ENCODE assay signal across 13 cellular contexts in genomic region chr9:35537898-35538297, GRCh38. TPM values are rescaled to one million over a fixed set of nuclear protein-coding genes. Genes with fewer than 3 reads are reported as not detected.
A peak's percentile ranks its signal among the peaks of the same experiment; 100 is the strongest.
DNase-seq lines count a peak whose midpoint lies in the region; ATAC-seq and TF ChIP-seq lines count a peak whose summit lies in the region.
"Had no signal": no experiment of that assay in that cellular context is flagged by ENCODE, and none has a peak within 500 bp of the region (broad histone marks: within the 10 kb centered on the region; RNA-seq: fewer than 3 reads in every experiment).

No MANE protein-coding gene starts in this region.

- H3K9ac ChIP-seq in GM23248 (peak overlapping the region; percentile 76), iPS-20b (ENCODE audit: low read depth, low read length) (peak overlapping the region; percentile 69; the same call in 1 of the 2 replicates)

- no peaks in the 10 kb centered on the region for H3K9me2 ChIP-seq in GM23248 (ENCODE audit: insufficient read depth)

- peak; percentile 14 to 44 (median 25) for ATAC-seq in psoas muscle

- H3K79me2 ChIP-seq in GM23248 (ENCODE audit: insufficient read depth), result peaks cover 100% of the 10 kb centered on the region

- peaks cover 5% of the 10 kb centered on the region; the same call in 1 of the 2 replicates for H3K36me3 ChIP-seq in GM23248 (ENCODE audit: low read depth)
- no peaks in the 10 kb centered on the region for H3K36me3 ChIP-seq in iPS-20b (ENCODE audit: insufficient read depth, low read depth, low read length)
- peaks cover 0 to under 1% of the 10 kb centered on the region in 2 donors for H3K36me3 ChIP-seq in psoas muscle (ENCODE audit: insufficient read depth in 1 of 2, low read depth in 1 of 2)
- H3K36me3 ChIP-seq: BE2C had no signal

- peak overlapping the region; percentile 70 for H3K4me3 ChIP-seq in GM23248
- H3K4me3 ChIP-seq in coronary artery, result peak overlapping the region; percentile 71
- H3K4me3 ChIP-seq in iPS-20b (ENCODE audit: low read length), result no peak overlapping the region
- H3K4me3 ChIP-seq in psoas muscle, result peak overlapping the region; percentile 48

- DNase-seq in GM23248 (no peak), coronary artery (ENCODE audit: low spot score) (no peak), psoas muscle (no peak), mucosa of gallbladder (ENCODE audit: low spot score) (no peak), NCI-H345 (lab: John Stamatoyannopoulos, UW) (no peak), NCI-H2196 (lab: John Stamatoyannopoulos, UW; ENCODE audit: unreplicated experiment) (no peak)
- DNase-seq in stimulated activated naive CD4-positive, alpha-beta T cell (lab: John Stamatoyannopoulos, UW), result no peak
- DNase-seq: cortex of kidney, KG1, NCI-H526, T-helper 2 cell had no signal

- H3K27ac ChIP-seq in GM23248 (peak overlapping the region; percentile 81), coronary artery (peak overlapping the region; percentile 90 to 95), iPS-20b (ENCODE audit: low read length) (no peak overlapping the region), psoas muscle (peak overlapping the region; percentile 77)

- no peaks in the 10 kb centered on the region for H4K20me1 ChIP-seq in GM23248 (ENCODE audit: insufficient read depth)

- H3K27me3 ChIP-seq in GM23248 (replicated peaks; ENCODE audit: insufficient read depth) (no peaks in the 10 kb centered on the region), iPS-20b (ENCODE audit: insufficient read depth, low read length) (no peaks in the 10 kb centered on the region), psoas muscle (ENCODE audit: insufficient read depth in 3 of 3, low read length in 2 of 3) (no peaks in the 10 kb centered on the region)
- H3K27me3 ChIP-seq: BE2C had no signal

- in situ Hi-C loops in GM23248 (cut with MboI), result no loop called here

- TF ChIP-seq CTCF in coronary artery (IDR thresholded peaks at IDR 0.05), result no peak
- TF ChIP-seq CTCF in psoas muscle (IDR thresholded peaks at IDR 0.05), result no peak

- peaks cover 66% of the 10 kb centered on the region for H3F3A ChIP-seq in GM23248 (ENCODE audit: insufficient read depth)

- peak overlapping the region; percentile 74 for H3K4me2 ChIP-seq in GM23248 (ENCODE audit: unreplicated experiment)

- 3 to 25% methylated on average over 3 of the region's 3 CpGs for WGBS in GM23248 (ENCODE audit: low coverage in 1 of 2, low lambda C conversion rate in 2 of 2, missing lambda C conversion rate in 2 of 2), 2 experiments
- WGBS in psoas muscle, 3 donors, result 35 to 50% (median 44%) methylated on average over 3 of the region's 3 CpGs

- intact Hi-C loops in psoas muscle (cut with DNase I), result no loop called here

- H3K9me3 ChIP-seq in GM23248 (ENCODE audit: low read depth) (no peaks in the 10 kb centered on the region), iPS-20b (ENCODE audit: insufficient read depth, low read depth, low read length) (no peaks in the 10 kb centered on the region), psoas muscle (no peaks in the 10 kb centered on the region)
- H3K9me3 ChIP-seq: BE2C had no signal

- H2AFZ ChIP-seq in GM23248, result no peak overlapping the region

- peaks cover 64% of the 10 kb centered on the region for H3K4me1 ChIP-seq in GM23248 (ENCODE audit: insufficient read depth)
- H3K4me1 ChIP-seq in iPS-20b (ENCODE audit: insufficient read depth, low read length), result peaks cover 15% of the 10 kb centered on the region
- H3K4me1 ChIP-seq in psoas muscle, result peaks cover 59% of the 10 kb centered on the region

RNA-seq across cellular contexts. Expression of gene RUSC2, which starts 48.0 kb away (rescaled TPM):
- 74.0 and 78.4 TPM in 2 replicates for total RNA-seq in GM23248 (2014; rRNA removed; shearing (Covaris generic))
- polyA plus RNA-seq in GM23248 (2016; fragmentation: Nextera tagmentation; extraction: Ambion mirVana) (31.7 and 34.0 TPM in 2 replicates), psoas muscle (10 to 100 TPM; 37.1 to 53.9 (median 45.7) TPM)
- total RNA-seq in psoas muscle (100 to 1,000 TPM in 1 of 4 donors, 10 to 100 TPM in 3; 34.4 to 101 (median 72.1) TPM), mucosa of gallbladder (35.2 TPM)
